In genomic region chr21:29170935-29171334, GRCh38 we compare ENCODE assay signal across 2 cellular contexts.
TF ChIP-seq lines count a peak whose summit lies in the region.

No MANE protein-coding gene starts in this region.

TF ChIP-seq in liver, 16 proteins besides CTCF, POLR2A, EP300 and RAD21:
- no peak for TF ChIP-seq REST (IDR thresholded peaks at IDR 0.05)
- TF ChIP-seq ZBTB33 (IDR thresholded peaks at IDR 0.05), result no peak
- no peak for TF ChIP-seq RXRA (IDR thresholded peaks at IDR 0.05)
- no peak for TF ChIP-seq YY1 (IDR thresholded peaks at IDR 0.05)
- TF ChIP-seq SP1 (IDR thresholded peaks at IDR 0.05), result no peak
- no peak for TF ChIP-seq MAX (IDR thresholded peaks at IDR 0.05)
- no peak for TF ChIP-seq ATF3 (IDR thresholded peaks at IDR 0.05)
- no peak for TF ChIP-seq FOXA2 (IDR thresholded peaks at IDR 0.05)
- no peak for TF ChIP-seq HNF4G (IDR thresholded peaks at IDR 0.05)
- TF ChIP-seq HNF4A (conservative IDR thresholded peaks at IDR 0.05), result no peak
- TF ChIP-seq EGR1 (IDR thresholded peaks at IDR 0.05; ENCODE audit: low read depth in 2 of 2), result no peak
- TF ChIP-seq TAF1 (conservative IDR thresholded peaks at IDR 0.05), result no peak
- TF ChIP-seq FOXA1 (IDR thresholded peaks at IDR 0.05), result no peak
- TF ChIP-seq JUND (IDR thresholded peaks at IDR 0.05), result no peak
- TF ChIP-seq GABPA (IDR thresholded peaks at IDR 0.05 in 1 of 2, conservative IDR thresholded peaks at IDR 0.05 in 1 of 2), result no peak
- TF ChIP-seq NR2F2 (IDR thresholded peaks at IDR 0.05), result no peak

TF ChIP-seq in HepG2, 621 proteins besides CTCF, POLR2A, EP300 and RAD21 (continued from another document):
- TF ChIP-seq ZBTB37 (CRISPR knock-in tag; IDR thresholded peaks at IDR 0.05) (no peak), BATF2 (CRISPR knock-in tag; IDR thresholded peaks at IDR 0.05) (no peak), NR1H2 (CRISPR knock-in tag; IDR thresholded peaks at IDR 0.05; ENCODE audit: borderline replicate concordance, low read depth) (no peak), CHCHD3 (CRISPR knock-in tag; IDR thresholded peaks at IDR 0.05) (no peak), SNAPC4 (CRISPR knock-in tag; IDR thresholded peaks at IDR 0.05) (no peak), ZNF12 (CRISPR knock-in tag; IDR thresholded peaks at IDR 0.05) (no peak), ZC3H4 (CRISPR knock-in tag; IDR thresholded peaks at IDR 0.05; ENCODE audit: borderline replicate concordance) (no peak), PLRG1 (conservative IDR thresholded peaks at IDR 0.05) (no peak), ZNF614 (CRISPR knock-in tag; IDR thresholded peaks at IDR 0.05; ENCODE audit: borderline replicate concordance) (no peak)
